19 cellular contexts compared by ENCODE assay signal in the genomic region with DNA sequence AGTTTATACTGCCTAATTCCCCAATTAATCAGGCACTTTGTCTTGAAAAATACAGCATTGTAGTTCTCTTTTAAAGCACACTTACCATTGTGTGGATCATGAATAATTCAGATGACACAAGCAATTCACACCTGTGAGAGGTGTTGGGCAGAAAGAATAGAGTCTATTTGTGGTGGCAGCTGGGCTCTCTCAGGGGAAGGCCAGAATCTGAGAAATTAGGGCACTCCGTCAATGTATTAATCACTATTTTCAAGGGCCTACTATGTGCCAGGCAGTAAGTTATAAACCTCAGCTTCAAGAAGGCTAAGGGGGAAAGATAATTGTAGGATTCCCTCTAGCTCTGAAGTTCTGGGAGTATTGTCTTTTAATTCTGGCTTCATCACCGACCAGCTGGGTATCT. TPM values are rescaled to one million over a fixed set of nuclear protein-coding genes. Genes with fewer than 3 reads are reported as not detected.
A peak's percentile ranks its signal among the peaks of the same experiment; 100 is the strongest.
DNase-seq lines count a peak whose midpoint lies in the region; ATAC-seq and TF ChIP-seq lines count a peak whose summit lies in the region.
"Had no signal": no experiment of that assay in that cellular context is flagged by ENCODE, and none has a peak within 500 bp of the region (broad histone marks: within the 10 kb centered on the region; RNA-seq: fewer than 3 reads in every experiment).

No MANE protein-coding gene starts in this region.

- ATAC-seq in GM18909 (IDR thresholded peaks at IDR 0.05; ENCODE audit: poor library complexity, unreplicated experiment): no peak
- ATAC-seq: activated naive CD4-positive, alpha-beta T cell treated with anti-CD3 and anti-CD28 coated beads, Interleukin-2, amount 50 U/mL, for 72 hours; SK-N-SH treated with all-trans-retinoic acid at 6 μM for 48 hours had no signal

- TF ChIP-seq CTCF in endodermal cell (conservative IDR thresholded peaks at IDR 0.05): no peak

- peaks cover 53% of the 10 kb centered on the region for H3K4me1 Mint-ChIP-seq in endodermal cell

- DNase-seq in DMS53 (lab: John Stamatoyannopoulos, UW) (peak; percentile 24), DMS53 treated with DMSO at 0.1 percent for 48 hours (lab: John Stamatoyannopoulos, UW; ENCODE audit: unreplicated experiment) (no peak), NCI-H69 (lab: John Stamatoyannopoulos, UW) (peak; percentile 57), endodermal cell (no peak), NCI-H510A treated with DMSO at 0.1 percent for 48 hours (lab: John Stamatoyannopoulos, UW) (no peak), HK-2 (ENCODE audit: unreplicated experiment) (no peak)
- DNase-seq: activated CD4-positive, alpha-beta T cell treated with anti-CD3 and anti-CD28 coated beads, Interleukin-2, amount 50 U/mL, for 1 hour; activated T-cell treated with anti-CD3 and anti-CD28 coated beads, Interleukin-2, amount 50 U/mL, for 4 hours; brain microvascular endothelial cell; NCI-H1694 treated with DMSO at 0.1 percent for 48 hours; NCI-H524 treated with DMSO at 0.1 percent for 48 hours had no signal

- H3K36me3 Mint-ChIP-seq in endodermal cell (ENCODE audit: low read depth): no peaks in the 10 kb centered on the region
- H3K36me3 Mint-ChIP-seq: neural progenitor cell had no signal

- H3K4me3 ChIP-seq in BLaER1 (no peak overlapping the region), endodermal cell (ENCODE audit: low read length) (peak overlapping the region; percentile 59)
- H3K4me3 ChIP-seq: neural progenitor cell, tibial nerve had no signal

- peak overlapping the region; percentile 91; the same call in 1 of the 2 replicates for H3K4me2 ChIP-seq in BLaER1
- H3K4me2 ChIP-seq: neural progenitor cell had no signal

- WGBS in endodermal cell (ENCODE audit: insufficient coverage in 1 of 2, insufficient read length in 1 of 2), 2 experiments: 62 to 100% methylated on average over 1 to 2 of the region's 2 CpGs

- H4K20me1 ChIP-seq in BLaER1: no peaks in the 10 kb centered on the region

- H3K4me1 ChIP-seq in BLaER1 (peaks cover 28% of the 10 kb centered on the region), endodermal cell (ENCODE audit: control insufficient read depth, insufficient read depth, low read length) (peaks cover 15% of the 10 kb centered on the region)

- peaks cover 60% of the 10 kb centered on the region for H3K27me3 Mint-ChIP-seq in endodermal cell (ENCODE audit: insufficient read depth)

- no peaks in the 10 kb centered on the region for H3K36me3 ChIP-seq in BLaER1
- H3K36me3 ChIP-seq in endodermal cell (ENCODE audit: control insufficient read depth, insufficient read depth, low read length): no peaks in the 10 kb centered on the region
- H3K36me3 ChIP-seq: brain microvascular endothelial cell, neural progenitor cell, tibial nerve had no signal

- H3K9ac ChIP-seq in BLaER1 (no peak overlapping the region), endodermal cell (ENCODE audit: extremely low read depth, low read length, poor library complexity, severe bottlenecking) (no peak overlapping the region)
- H3K9ac ChIP-seq: neural progenitor cell had no signal

- H3K9me3 ChIP-seq in BLaER1: no peaks in the 10 kb centered on the region
- no peaks in the 10 kb centered on the region for H3K9me3 ChIP-seq in endodermal cell (ENCODE audit: control insufficient read depth, low read length)
- H3K9me3 ChIP-seq: tibial nerve had no signal

- no peak overlapping the region for H3K27ac Mint-ChIP-seq in endodermal cell
- H3K27ac Mint-ChIP-seq: activated naive CD4-positive, alpha-beta T cell treated with anti-CD3 and anti-CD28 coated beads, Interleukin-2, amount 50 U/mL, for 72 hours; dendritic cell treated with granulocyte-macrophage colony-stimulating factor and Interleukin-4, amounts not matched to agents 40 ng/mL and 50 ng/mL, for 4 days; neural progenitor cell had no signal

- H3K4me3 Mint-ChIP-seq in endodermal cell: no peak overlapping the region
- H3K4me3 Mint-ChIP-seq: activated T-cell treated with anti-CD3 and anti-CD28 coated beads, Interleukin-2, amount 50 U/mL, for 4 hours had no signal

- H3K9me3 Mint-ChIP-seq in endodermal cell: no peaks in the 10 kb centered on the region
- H3K9me3 Mint-ChIP-seq: activated naive CD4-positive, alpha-beta T cell treated with anti-CD3 and anti-CD28 coated beads, Interleukin-2, amount 50 U/mL, for 72 hours; activated T-cell treated with anti-CD3 and anti-CD28 coated beads, Interleukin-2, amount 50 U/mL, for 4 hours; dendritic cell treated with granulocyte-macrophage colony-stimulating factor and Interleukin-4, amounts not matched to agents 40 ng/mL and 50 ng/mL, for 4 days; neural progenitor cell had no signal

- H3K27ac ChIP-seq in BLaER1 (no peak overlapping the region), endodermal cell (ENCODE audit: low read depth, low read length) (no peak overlapping the region)
- H3K27ac ChIP-seq: brain microvascular endothelial cell, epithelial cell of prostate, neural progenitor cell, tibial nerve had no signal

- H3K27me3 ChIP-seq in BLaER1 (peaks cover 53% of the 10 kb centered on the region), endodermal cell (ENCODE audit: control insufficient read depth, insufficient read depth, low read length, poor library complexity, severe bottlenecking) (peaks cover 35% of the 10 kb centered on the region)

RNA-seq across cellular contexts. Expression of gene CHN2, which starts 2.4 kb away (rescaled TPM):
- 10 to 100 TPM; 14.0 to 14.1 TPM for total RNA-seq in endodermal cell
- polyA plus RNA-seq in endodermal cell (2013, experiment 1 of 2): 7.4 TPM
- polyA plus RNA-seq in endodermal cell (2013, experiment 2 of 2): 7.4 TPM

RNA-seq across cellular contexts. Expression of gene CPVL, which starts 50.6 kb away (rescaled TPM):
- total RNA-seq in endodermal cell: 10 to 100 TPM; 32.4 to 53.3 TPM
- 21.3 TPM for polyA plus RNA-seq in endodermal cell (2013, experiment 1 of 2)
- 20.9 TPM for polyA plus RNA-seq in endodermal cell (2013, experiment 2 of 2)
- total RNA-seq: activated naive CD4-positive, alpha-beta T cell treated with anti-CD3 and anti-CD28 coated beads, Interleukin-2, amount 50 U/mL, for 72 hours had no signal

Comparison
In these comparisons a context has a peak if more than half of its experiments do, and no peak if none do; other contexts are left out.
1. DNase-seq: peak in DMS53 (single experiment) and NCI-H69 (single experiment); none in DMS53 treated with DMSO at 0.1 percent for 48 hours (single experiment), endodermal cell (single experiment), NCI-H510A treated with DMSO at 0.1 percent for 48 hours (single experiment) and HK-2 (single experiment).